Comparison of ENCODE assay signal across 1 cellular context in genomic region chr15:92934706-92935105, GRCh38.
TF ChIP-seq lines count a peak whose summit lies in the region.

No MANE protein-coding gene starts in this region.

TF ChIP-seq in WTC11, 78 proteins besides CTCF, POLR2A, EP300 and RAD21 (continued from another document):
- TF ChIP-seq, protein P1, sequence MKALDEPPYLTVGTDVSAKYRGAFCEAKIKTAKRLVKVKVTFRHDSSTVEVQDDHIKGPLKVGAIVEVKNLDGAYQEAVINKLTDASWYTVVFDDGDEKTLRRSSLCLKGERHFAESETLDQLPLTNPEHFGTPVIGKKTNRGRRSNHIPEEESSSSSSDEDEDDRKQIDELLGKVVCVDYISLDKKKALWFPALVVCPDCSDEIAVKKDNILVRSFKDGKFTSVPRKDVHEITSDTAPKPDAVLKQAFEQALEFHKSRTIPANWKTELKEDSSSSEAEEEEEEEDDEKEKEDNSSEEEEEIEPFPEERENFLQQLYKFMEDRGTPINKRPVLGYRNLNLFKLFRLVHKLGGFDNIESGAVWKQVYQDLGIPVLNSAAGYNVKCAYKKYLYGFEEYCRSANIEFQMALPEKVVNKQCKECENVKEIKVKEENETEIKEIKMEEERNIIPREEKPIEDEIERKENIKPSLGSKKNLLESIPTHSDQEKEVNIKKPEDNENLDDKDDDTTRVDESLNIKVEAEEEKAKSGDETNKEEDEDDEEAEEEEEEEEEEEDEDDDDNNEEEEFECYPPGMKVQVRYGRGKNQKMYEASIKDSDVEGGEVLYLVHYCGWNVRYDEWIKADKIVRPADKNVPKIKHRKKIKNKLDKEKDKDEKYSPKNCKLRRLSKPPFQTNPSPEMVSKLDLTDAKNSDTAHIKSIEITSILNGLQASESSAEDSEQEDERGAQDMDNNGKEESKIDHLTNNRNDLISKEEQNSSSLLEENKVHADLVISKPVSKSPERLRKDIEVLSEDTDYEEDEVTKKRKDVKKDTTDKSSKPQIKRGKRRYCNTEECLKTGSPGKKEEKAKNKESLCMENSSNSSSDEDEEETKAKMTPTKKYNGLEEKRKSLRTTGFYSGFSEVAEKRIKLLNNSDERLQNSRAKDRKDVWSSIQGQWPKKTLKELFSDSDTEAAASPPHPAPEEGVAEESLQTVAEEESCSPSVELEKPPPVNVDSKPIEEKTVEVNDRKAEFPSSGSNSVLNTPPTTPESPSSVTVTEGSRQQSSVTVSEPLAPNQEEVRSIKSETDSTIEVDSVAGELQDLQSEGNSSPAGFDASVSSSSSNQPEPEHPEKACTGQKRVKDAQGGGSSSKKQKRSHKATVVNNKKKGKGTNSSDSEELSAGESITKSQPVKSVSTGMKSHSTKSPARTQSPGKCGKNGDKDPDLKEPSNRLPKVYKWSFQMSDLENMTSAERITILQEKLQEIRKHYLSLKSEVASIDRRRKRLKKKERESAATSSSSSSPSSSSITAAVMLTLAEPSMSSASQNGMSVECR (CRISPR knock-in tag; IDR thresholded peaks at IDR 0.05; ENCODE audit: borderline replicate concordance): no peak
- TF ChIP-seq USF1 (CRISPR knock-in tag; IDR thresholded peaks at IDR 0.05) (no peak), SMAD3 (CRISPR knock-in tag; IDR thresholded peaks at IDR 0.05; ENCODE audit: borderline replicate concordance) (no peak), ZNF423 (CRISPR knock-in tag; IDR thresholded peaks at IDR 0.05) (no peak)
